ENCODE assay signal across 26 cellular contexts in genomic region chr9:136080716-136081112, GRCh38. TPM values are rescaled to one million over a fixed set of nuclear protein-coding genes. Genes with fewer than 3 reads are reported as not detected.
DNase-seq lines count a peak whose midpoint lies in the region; ATAC-seq and TF ChIP-seq lines count a peak whose summit lies in the region.
"Had no signal": no experiment of that assay in that cellular context is flagged by ENCODE, and none has a peak within 500 bp of the region (broad histone marks: within the 10 kb centered on the region; RNA-seq: fewer than 3 reads in every experiment).

No MANE protein-coding gene starts in this region.

- no peaks in the 10 kb centered on the region for H3K9me2 ChIP-seq in SK-N-SH

- H2BK15ac ChIP-seq in mesenchymal stem cell (ENCODE audit: low read depth, poor library complexity, severe bottlenecking): peak overlapping the region; percentile 12

- no peak for TF ChIP-seq EP300 in SK-N-SH (IDR thresholded peaks at IDR 0.05; ENCODE audit: borderline replicate concordance in 1 of 2, low read depth in 1 of 2, low read length in 1 of 2)

- no peaks in the 10 kb centered on the region for H3K36me3 Mint-ChIP-seq in stimulated activated effector memory CD8-positive, alpha-beta T cell treated with anti-CD3 and anti-CD28 coated beads, Interleukin-12 subunit alpha, Interleukin-12 subunit beta, amount 100 ng/mL, for 72 hours
- no peaks in the 10 kb centered on the region for H3K36me3 Mint-ChIP-seq in activated CD4-positive, alpha-beta memory T cell treated with anti-CD3 and anti-CD28 coated beads, Interleukin-2, amount 10 ng/mL, durations not matched to agents 7 days and 5 days (ENCODE audit: low read depth)
- H3K36me3 Mint-ChIP-seq: stimulated activated memory B cell treated with anti-CD40 and anti-IgM and Interleukin-4, amounts not matched to agents 10 μg/mL and 1 μg/mL and 100 μg/mL, for 72 hours had no signal

- no peak overlapping the region for H3K4me3 ChIP-seq in SK-N-SH (ENCODE audit: low read depth in 2 of 2, low read length in 1 of 2)
- no peak overlapping the region for H3K4me3 ChIP-seq in RWPE2 (ENCODE audit: severe bottlenecking)
- no peak overlapping the region for H3K4me3 ChIP-seq in mesenchymal stem cell (ENCODE audit: insufficient read depth in 1 of 2, low read depth in 1 of 2, low read length in 2 of 2)
- H3K4me3 ChIP-seq: left lung, ovary, thoracic aorta, vagina had no signal

- POLR2A ChIA-PET in SK-N-SH (lab: Yijun Ruan, JAX): interaction anchor here (0.6 kb wide), 1 partner anchor 165 kb away, joined by 4 read pairs; no protein-coding TSS in a partner anchor
- POLR2A ChIA-PET in activated CD4-positive, alpha-beta memory T cell treated with anti-CD3 and anti-CD28 coated beads, Interleukin-2, amount 10 ng/mL, durations not matched to agents 7 days and 5 days (lab: Charles Lee): no interaction called here

- H4K20me1 ChIP-seq in SK-N-SH (ENCODE audit: insufficient read depth): peaks cover 83% of the 10 kb centered on the region

- H3K27ac ChIP-seq in SK-N-SH (ENCODE audit: low read depth in 2 of 2, low read length in 1 of 2): no peak overlapping the region
- no peak overlapping the region for H3K27ac ChIP-seq in RWPE2 (ENCODE audit: poor library complexity, severe bottlenecking)
- H3K27ac ChIP-seq in mesenchymal stem cell (ENCODE audit: low read length, poor library complexity, severe bottlenecking): no peak overlapping the region
- H3K27ac ChIP-seq: 22Rv1, KMS-11, ovary, vagina had no signal

- no peaks in the 10 kb centered on the region for H3K27me3 ChIP-seq in SK-N-SH (ENCODE audit: insufficient read depth)
- no peaks in the 10 kb centered on the region for H3K27me3 ChIP-seq in RWPE2 (ENCODE audit: insufficient read depth, poor library complexity, severe bottlenecking)
- H3K27me3 ChIP-seq in mesenchymal stem cell (ENCODE audit: control insufficient read depth in 1 of 2, insufficient read depth in 1 of 2, low read length in 2 of 2): no peaks in the 10 kb centered on the region
- H3K27me3 ChIP-seq: left lung, ovary, vagina had no signal

- H3K36me3 ChIP-seq in SK-N-SH (replicated peaks in 1 of 2; ENCODE audit: control insufficient read depth in 1 of 2, insufficient read depth in 2 of 2, low read length in 1 of 2) (peaks cover 0 to 8% of the 10 kb centered on the region in 2 experiments), RWPE2 (ENCODE audit: low read depth) (no peaks in the 10 kb centered on the region), mesenchymal stem cell (ENCODE audit: control insufficient read depth in 1 of 2, insufficient read depth in 2 of 2, low read depth in 1 of 2, low read length in 2 of 2) (peaks cover 0 to 67% of the 10 kb centered on the region in 2 experiments)
- H3K36me3 ChIP-seq: ovary, vagina had no signal

- H3K27me3 Mint-ChIP-seq in activated CD4-positive, alpha-beta memory T cell treated with anti-CD3 and anti-CD28 coated beads, Interleukin-2, amount 10 ng/mL, durations not matched to agents 7 days and 5 days: no peaks in the 10 kb centered on the region
- H3K27me3 Mint-ChIP-seq: activated CD4-positive, alpha-beta T cell treated with anti-CD3 and anti-CD28 coated beads for 36 hours; dendritic cell treated with granulocyte-macrophage colony-stimulating factor and Interleukin-4, amounts not matched to agents 40 ng/mL and 50 ng/mL, for 4 days had no signal

- H3K4me1 ChIP-seq in SK-N-SH (ENCODE audit: control insufficient read depth in 1 of 2, insufficient read depth in 2 of 2, low read depth in 1 of 2, low read length in 1 of 2) (peaks cover 0 to 13% of the 10 kb centered on the region in 2 experiments; a peak in 1 of 4 replicates), RWPE2 (ENCODE audit: insufficient read depth, poor library complexity, severe bottlenecking) (peaks cover 3% of the 10 kb centered on the region), mesenchymal stem cell (ENCODE audit: control insufficient read depth, insufficient read depth, low read depth, low read length) (peaks cover 28% of the 10 kb centered on the region)

- no peak overlapping the region for H4K8ac ChIP-seq in mesenchymal stem cell (ENCODE audit: low read length)

- 90% methylated on average over 15 of the region's 23 CpGs for WGBS in SK-N-SH (ENCODE audit: low lambda C conversion rate)
- 92% methylated on average over 23 of the region's 23 CpGs for WGBS in mesenchymal stem cell

- CTCF ChIA-PET in SK-N-SH (lab: Yijun Ruan, JAX): interaction anchor here (1.7 to 2.1 kb wide), 2 partner anchors 42 to 113 kb away, joined by 6 to 10 read pairs; no protein-coding TSS in a partner anchor
- CTCF ChIA-PET in activated CD4-positive, alpha-beta memory T cell treated with anti-CD3 and anti-CD28 coated beads, Interleukin-2, amount 10 ng/mL, durations not matched to agents 7 days and 5 days (lab: Charles Lee): no interaction called here

- peaks cover 50% of the 10 kb centered on the region for H3K4me1 Mint-ChIP-seq in stimulated activated effector memory CD8-positive, alpha-beta T cell treated with anti-CD3 and anti-CD28 coated beads, Interleukin-12 subunit alpha, Interleukin-12 subunit beta, amount 100 ng/mL, for 72 hours
- peaks cover 7% of the 10 kb centered on the region for H3K4me1 Mint-ChIP-seq in activated CD4-positive, alpha-beta memory T cell treated with anti-CD3 and anti-CD28 coated beads, Interleukin-2, amount 10 ng/mL, durations not matched to agents 7 days and 5 days

- peak overlapping the region; percentile 12 for H4K91ac ChIP-seq in mesenchymal stem cell (ENCODE audit: low read length)

- peaks cover 76% of the 10 kb centered on the region for H3K79me2 ChIP-seq in SK-N-SH (ENCODE audit: insufficient read depth)

- H3K9me3 ChIP-seq in SK-N-SH (no peaks in the 10 kb centered on the region), RWPE2 (ENCODE audit: severe bottlenecking) (no peaks in the 10 kb centered on the region), mesenchymal stem cell (ENCODE audit: control insufficient read depth, low read length) (no peaks in the 10 kb centered on the region)
- H3K9me3 ChIP-seq: left lung, ovary, thoracic aorta, vagina had no signal

- ATAC-seq in SK-N-SH treated with all-trans-retinoic acid at 6 μM for 48 hours (no peak), RWPE2 (ENCODE audit: low read depth) (no peak)
- ATAC-seq in stimulated activated effector memory CD8-positive, alpha-beta T cell treated with anti-CD3 and anti-CD28 coated beads, Interleukin-12 subunit alpha, Interleukin-12 subunit beta, amount 100 ng/mL, for 72 hours: no peak
- ATAC-seq: activated CD4-positive, alpha-beta T cell treated with anti-CD3 and anti-CD28 coated beads for 36 hours; naive thymus-derived CD8-positive, alpha-beta T cell; stimulated activated memory B cell treated with anti-CD40 and anti-IgM and Interleukin-4, amounts not matched to agents 10 μg/mL and 1 μg/mL and 100 μg/mL, for 72 hours had no signal

- no peak for TF ChIP-seq RAD21 in SK-N-SH (IDR thresholded peaks at IDR 0.05; ENCODE audit: low read length)

- H3K9ac ChIP-seq in SK-N-SH (no peak overlapping the region), mesenchymal stem cell (ENCODE audit: low read length) (no peak overlapping the region)
- H3K9ac ChIP-seq: KMS-11 had no signal

- H2BK5ac ChIP-seq in mesenchymal stem cell (ENCODE audit: low read depth, low read length, poor library complexity, severe bottlenecking): no peak overlapping the region

- no peaks in the 10 kb centered on the region for H3K9me3 Mint-ChIP-seq in stimulated activated effector memory CD8-positive, alpha-beta T cell treated with anti-CD3 and anti-CD28 coated beads, Interleukin-12 subunit alpha, Interleukin-12 subunit beta, amount 100 ng/mL, for 72 hours
- H3K9me3 Mint-ChIP-seq in activated CD4-positive, alpha-beta memory T cell treated with anti-CD3 and anti-CD28 coated beads, Interleukin-2, amount 10 ng/mL, durations not matched to agents 7 days and 5 days: no peaks in the 10 kb centered on the region
- H3K9me3 Mint-ChIP-seq: dendritic cell treated with granulocyte-macrophage colony-stimulating factor and Interleukin-4, amounts not matched to agents 40 ng/mL and 50 ng/mL, for 4 days; naive thymus-derived CD8-positive, alpha-beta T cell; stimulated activated memory B cell treated with anti-CD40 and anti-IgM and Interleukin-4, amounts not matched to agents 10 μg/mL and 1 μg/mL and 100 μg/mL, for 72 hours had no signal

- peaks cover 46% of the 10 kb centered on the region for H3K79me1 ChIP-seq in mesenchymal stem cell (replicated peaks; ENCODE audit: low read length, poor library complexity, severe bottlenecking)

- H3K4me3 Mint-ChIP-seq in stimulated activated effector memory CD8-positive, alpha-beta T cell treated with anti-CD3 and anti-CD28 coated beads, Interleukin-12 subunit alpha, Interleukin-12 subunit beta, amount 100 ng/mL, for 72 hours: no peak overlapping the region
- H3K4me3 Mint-ChIP-seq in activated CD4-positive, alpha-beta memory T cell treated with anti-CD3 and anti-CD28 coated beads, Interleukin-2, amount 10 ng/mL, durations not matched to agents 7 days and 5 days: no peak overlapping the region
- H3K4me3 Mint-ChIP-seq: activated CD4-positive, alpha-beta T cell treated with anti-CD3 and anti-CD28 coated beads for 36 hours; dendritic cell treated with granulocyte-macrophage colony-stimulating factor and Interleukin-4, amounts not matched to agents 40 ng/mL and 50 ng/mL, for 4 days; naive thymus-derived CD8-positive, alpha-beta T cell; stimulated activated memory B cell treated with anti-CD40 and anti-IgM and Interleukin-4, amounts not matched to agents 10 μg/mL and 1 μg/mL and 100 μg/mL, for 72 hours had no signal

- H3F3A ChIP-seq in SK-N-SH (replicated peaks; ENCODE audit: insufficient read depth): no peaks in the 10 kb centered on the region

- peak overlapping the region in 1 of 2 experiments; percentile 25 for H2BK12ac ChIP-seq in mesenchymal stem cell (ENCODE audit: low read length in 2 of 2)

- H3K4me2 ChIP-seq in SK-N-SH (no peak overlapping the region), mesenchymal stem cell (ENCODE audit: low read length, poor library complexity, severe bottlenecking) (no peak overlapping the region)
- H3K4me2 ChIP-seq: KMS-11 had no signal

- no peak overlapping the region for H3K18ac ChIP-seq in mesenchymal stem cell (ENCODE audit: low read depth in 1 of 2, low read length in 2 of 2)

- H3K14ac ChIP-seq in mesenchymal stem cell (ENCODE audit: low read length in 2 of 2): no peak overlapping the region

- peak overlapping the region; percentile 23 for H2BK120ac ChIP-seq in mesenchymal stem cell (ENCODE audit: low read depth, low read length)

- peak; percentile 27 for DNase-seq in SK-N-SH
- DNase-seq in RWPE2 (ENCODE audit: low spot score): peak; percentile 50
- DNase-seq in mesenchymal stem cell: no peak
- DNase-seq in stimulated activated effector memory CD8-positive, alpha-beta T cell treated with anti-CD3 and anti-CD28 coated beads, Interleukin-12 subunit alpha, Interleukin-12 subunit beta, amount 100 ng/mL, for 72 hours (ENCODE audit: low spot score in 2 of 2): no peak
- DNase-seq in A172 (ENCODE audit: low spot score): no peak
- no peak for DNase-seq in activated CD4-positive, alpha-beta memory T cell treated with anti-CD3 and anti-CD28 coated beads, Interleukin-2, amount 10 ng/mL, durations not matched to agents 7 days and 5 days
- no peak for DNase-seq in NCI-H524 treated with DMSO at 0.1 percent for 48 hours (lab: John Stamatoyannopoulos, UW)
- DNase-seq: activated CD4-positive, alpha-beta T cell treated with anti-CD3 and anti-CD28 coated beads for 36 hours; activated gamma-delta T cell; activated T-cell treated with anti-CD3 and anti-CD28 coated beads, Interleukin-2, amount 50 U/mL, for 1 hour; midbrain; MM.1S; NCI-H226; NCI-H748 treated with DMSO at 0.1 percent for 48 hours; stimulated activated CD4-positive, alpha-beta T cell treated with anti-CD3 and anti-CD28 coated beads, Interleukin-12 subunit alpha, Interleukin-12 subunit beta, amount 100 ng/mL, for 4 hours; stimulated activated CD4-positive, alpha-beta T cell treated with anti-CD3 and anti-CD28 coated beads, Interleukin-4, amount 100 ng/mL, for 24 hours had no signal

- no peak overlapping the region for H3K4ac ChIP-seq in mesenchymal stem cell (ENCODE audit: low read depth in 1 of 2, low read length in 2 of 2)

- TF ChIP-seq CTCF in SK-N-SH (IDR thresholded peaks at IDR 0.05) (no peak), RWPE2 (IDR thresholded peaks at IDR 0.05; ENCODE audit: poor library complexity, severe bottlenecking) (no peak)

- H2AFZ ChIP-seq in SK-N-SH (ENCODE audit: low read depth): no peak overlapping the region
- no peak overlapping the region for H2AFZ ChIP-seq in mesenchymal stem cell (ENCODE audit: low read depth, low read length)

- peak overlapping the region; percentile 65 for H3K27ac Mint-ChIP-seq in stimulated activated effector memory CD8-positive, alpha-beta T cell treated with anti-CD3 and anti-CD28 coated beads, Interleukin-12 subunit alpha, Interleukin-12 subunit beta, amount 100 ng/mL, for 72 hours
- H3K27ac Mint-ChIP-seq in activated CD4-positive, alpha-beta memory T cell treated with anti-CD3 and anti-CD28 coated beads, Interleukin-2, amount 10 ng/mL, durations not matched to agents 7 days and 5 days: no peak overlapping the region
- H3K27ac Mint-ChIP-seq: activated CD4-positive, alpha-beta T cell treated with anti-CD3 and anti-CD28 coated beads for 36 hours; stimulated activated memory B cell treated with anti-CD40 and anti-IgM and Interleukin-4, amounts not matched to agents 10 μg/mL and 1 μg/mL and 100 μg/mL, for 72 hours had no signal

- H2AK5ac ChIP-seq in mesenchymal stem cell (ENCODE audit: low read length, severe bottlenecking): no peak overlapping the region

- peak overlapping the region in 1 of 2 experiments; percentile 17 for H3K23ac ChIP-seq in mesenchymal stem cell (ENCODE audit: low read length in 2 of 2)

RNA-seq across cellular contexts. Expression of gene NACC2, which starts 14.4 kb away (rescaled TPM):
- 18.4 and 22.1 TPM in 2 replicates for polyA plus RNA-seq in SK-N-SH (2012; rRNA removed)
- polyA plus RNA-seq in SK-N-SH (2012; cell fraction: cytosol; rRNA removed): 11.0 and 14.6 TPM in 2 replicates
- 32.2 and 32.4 TPM in 2 replicates for polyA plus RNA-seq in SK-N-SH (2012; cell fraction: nucleus; rRNA removed)
- 25.9 TPM for polyA plus RNA-seq in mesenchymal stem cell (2013, experiment 1 of 2)
- 26.0 TPM for polyA plus RNA-seq in mesenchymal stem cell (2013, experiment 2 of 2)
- total RNA-seq in A172 (2014; rRNA removed; shearing (Covaris generic)): 34.2 and 41.6 TPM in 2 replicates
- total RNA-seq in activated CD4-positive, alpha-beta memory T cell treated with anti-CD3 and anti-CD28 coated beads, Interleukin-2, amount 10 ng/mL, durations not matched to agents 7 days and 5 days: 1 to 10 TPM; 8.1 to 8.7 TPM

RNA-seq across cellular contexts. Expression of gene TMEM250, which starts 38.0 kb away (rescaled TPM):
- 22.1 and 25.9 TPM in 2 replicates for polyA plus RNA-seq in SK-N-SH (2012; rRNA removed)
- polyA plus RNA-seq in SK-N-SH (2012; cell fraction: cytosol; rRNA removed): 14.6 and 21.9 TPM in 2 replicates
- 31.1 and 36.2 TPM in 2 replicates for polyA plus RNA-seq in SK-N-SH (2012; cell fraction: nucleus; rRNA removed)
- polyA plus RNA-seq in mesenchymal stem cell (2013, experiment 1 of 2): 18.1 TPM
- 17.5 TPM for polyA plus RNA-seq in mesenchymal stem cell (2013, experiment 2 of 2)
- 70.4 and 81.1 TPM in 2 replicates for total RNA-seq in A172 (2014; rRNA removed; shearing (Covaris generic))
- 10 to 100 TPM; 47.0 to 49.0 TPM for total RNA-seq in activated CD4-positive, alpha-beta memory T cell treated with anti-CD3 and anti-CD28 coated beads, Interleukin-2, amount 10 ng/mL, durations not matched to agents 7 days and 5 days

Comparison
In these comparisons a context has a peak if more than half of its experiments do, and no peak if none do; other contexts are left out.
1. DNase-seq: peak in SK-N-SH (single experiment) and RWPE2 (single experiment); none in mesenchymal stem cell (single experiment), stimulated activated effector memory CD8-positive, alpha-beta T cell treated with anti-CD3 and anti-CD28 coated beads, Interleukin-12 subunit alpha, Interleukin-12 subunit beta, amount 100 ng/mL, for 72 hours (0 of 2), A172 (single experiment), activated CD4-positive, alpha-beta memory T cell treated with anti-CD3 and anti-CD28 coated beads, Interleukin-2, amount 10 ng/mL, durations not matched to agents 7 days and 5 days (single experiment) and NCI-H524 treated with DMSO at 0.1 percent for 48 hours (single experiment).